8 cellular contexts compared by ENCODE assay signal in the genomic region with DNA sequence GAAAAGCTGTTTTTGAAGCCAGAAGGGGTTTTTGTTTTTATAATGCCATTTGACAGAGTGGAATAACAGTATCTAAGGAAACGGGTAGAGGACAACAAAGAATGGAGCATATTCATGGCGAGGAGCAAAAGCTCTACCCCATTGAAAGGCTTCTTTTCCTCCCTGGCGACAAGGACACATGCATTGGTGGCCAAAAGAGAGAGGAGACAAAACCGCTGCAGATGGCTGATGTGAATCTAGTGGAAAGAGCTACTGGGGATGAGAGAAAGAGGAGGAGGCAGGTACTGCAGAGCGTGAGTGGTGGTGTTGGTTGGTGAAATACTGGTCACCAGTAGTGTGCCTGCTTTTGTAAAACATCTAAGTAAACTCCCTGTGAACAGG. TPM values are rescaled to one million over a fixed set of nuclear protein-coding genes. Genes with fewer than 3 reads are reported as not detected.
DNase-seq lines count a peak whose midpoint lies in the region; ATAC-seq and TF ChIP-seq lines count a peak whose summit lies in the region.

No MANE protein-coding gene starts in this region.

- ATAC-seq in GM18511 (IDR thresholded peaks at IDR 0.05; ENCODE audit: unreplicated experiment) (peak; percentile 28), GM19397 (IDR thresholded peaks at IDR 0.05; ENCODE audit: unreplicated experiment) (no peak)

- H3K4me1 Mint-ChIP-seq in activated CD4-positive, alpha-beta memory T cell treated with anti-CD3 and anti-CD28 coated beads, Interleukin-2, amount 10 ng/mL, durations not matched to agents 7 days and 5 days, result peaks cover 12% of the 10 kb centered on the region
- peaks cover 9% of the 10 kb centered on the region for H3K4me1 Mint-ChIP-seq in glutamatergic neuron (ENCODE audit: low read depth, unreplicated experiment)

- no peaks in the 10 kb centered on the region for H3K9me3 ChIP-seq in ovary

- POLR2A ChIA-PET in activated CD4-positive, alpha-beta memory T cell treated with anti-CD3 and anti-CD28 coated beads, Interleukin-2, amount 10 ng/mL, durations not matched to agents 7 days and 5 days (lab: Charles Lee), result interaction anchor here (1.7 to 1.9 kb wide), 2 partner anchors 31 to 122 kb away, joined by 5 to 7 read pairs; a partner anchor contains a TSS

- no peaks in the 10 kb centered on the region for H3K36me3 ChIP-seq in ovary

- WGBS in ovary, 3 donors, result 8 to 16% (median 14%) methylated on average over 5 of the region's 5 CpGs

- peaks cover 4% of the 10 kb centered on the region for H3K4me1 ChIP-seq in ovary (ENCODE audit: insufficient read depth)

- TF ChIP-seq EP300 in ovary (IDR thresholded peaks at IDR 0.05), result no peak

- TF ChIP-seq CTCF in AG09309 (IDR thresholded peaks at IDR 0.05; ENCODE audit: control insufficient read depth, insufficient read depth, low read depth, low read length, missing control alignments), result no peak
- no peak for TF ChIP-seq CTCF in glutamatergic neuron (IDR thresholded peaks at IDR 0.05; ENCODE audit: partially characterized antibody, unreplicated experiment)
- no peak for TF ChIP-seq CTCF in ovary (IDR thresholded peaks at IDR 0.05)

- peaks cover 5% of the 10 kb centered on the region for H3K36me3 Mint-ChIP-seq in activated CD4-positive, alpha-beta memory T cell treated with anti-CD3 and anti-CD28 coated beads, Interleukin-2, amount 10 ng/mL, durations not matched to agents 7 days and 5 days (ENCODE audit: low read depth)
- no peaks in the 10 kb centered on the region for H3K36me3 Mint-ChIP-seq in glutamatergic neuron (ENCODE audit: unreplicated experiment)

- TF ChIP-seq POLR2A in ovary (IDR thresholded peaks at IDR 0.05), result no peak

- CTCF ChIA-PET in activated CD4-positive, alpha-beta memory T cell treated with anti-CD3 and anti-CD28 coated beads, Interleukin-2, amount 10 ng/mL, durations not matched to agents 7 days and 5 days (lab: Charles Lee), result interaction anchor here (1.0 to 2.0 kb wide), 4 partner anchors 14 to 257 kb away, joined by 3 to 7 read pairs (median 4); no protein-coding TSS in a partner anchor

- peak overlapping the region; percentile 87 for H3K4me3 Mint-ChIP-seq in activated CD4-positive, alpha-beta memory T cell treated with anti-CD3 and anti-CD28 coated beads, Interleukin-2, amount 10 ng/mL, durations not matched to agents 7 days and 5 days
- peak overlapping the region; percentile 99 for H3K4me3 Mint-ChIP-seq in glutamatergic neuron (ENCODE audit: unreplicated experiment)

- H3K27ac ChIP-seq in ovary, result no peak overlapping the region

- no peaks in the 10 kb centered on the region for H3K27me3 Mint-ChIP-seq in activated CD4-positive, alpha-beta memory T cell treated with anti-CD3 and anti-CD28 coated beads, Interleukin-2, amount 10 ng/mL, durations not matched to agents 7 days and 5 days
- H3K27me3 Mint-ChIP-seq in glutamatergic neuron (ENCODE audit: unreplicated experiment), result peaks cover 6% of the 10 kb centered on the region

- H3K4me3 ChIP-seq in AG09309 (ENCODE audit: control insufficient read depth, low read depth, low read length), result peak overlapping the region; percentile 79
- peak overlapping the region; percentile 57 for H3K4me3 ChIP-seq in ovary

- H3K27me3 ChIP-seq in ovary, result no peaks in the 10 kb centered on the region

- no peak for DNase-seq in AG09309 (ENCODE audit: low read depth)
- DNase-seq in HK-2 (ENCODE audit: unreplicated experiment), result peak; percentile 2
- no peak for DNase-seq in activated CD4-positive, alpha-beta memory T cell treated with anti-CD3 and anti-CD28 coated beads, Interleukin-2, amount 10 ng/mL, durations not matched to agents 7 days and 5 days
- peak; percentile 22 for DNase-seq in glutamatergic neuron
- DNase-seq in ovary, result no peak
- DNase-seq in activated effector memory CD4-positive, alpha-beta T cell treated with anti-CD3 and anti-CD28 coated beads, Interleukin-2, amount 50 U/mL, for 16 hours, result no peak

- no peaks in the 10 kb centered on the region for H3K9me3 Mint-ChIP-seq in activated CD4-positive, alpha-beta memory T cell treated with anti-CD3 and anti-CD28 coated beads, Interleukin-2, amount 10 ng/mL, durations not matched to agents 7 days and 5 days
- peaks cover 2% of the 10 kb centered on the region for H3K9me3 Mint-ChIP-seq in glutamatergic neuron (ENCODE audit: unreplicated experiment)

- peak overlapping the region; percentile 58 for H3K27ac Mint-ChIP-seq in activated CD4-positive, alpha-beta memory T cell treated with anti-CD3 and anti-CD28 coated beads, Interleukin-2, amount 10 ng/mL, durations not matched to agents 7 days and 5 days
- H3K27ac Mint-ChIP-seq in glutamatergic neuron (ENCODE audit: unreplicated experiment), result peak overlapping the region; percentile 99

- intact Hi-C loops in ovary (cut with DNase I), result no loop called here

RNA-seq across cellular contexts. Expression of a gene that starts 0.5 kb away (rescaled TPM):
- total RNA-seq in activated CD4-positive, alpha-beta memory T cell treated with anti-CD3 and anti-CD28 coated beads, Interleukin-2, amount 10 ng/mL, durations not matched to agents 7 days and 5 days, result 10 to 100 TPM; 21.7 to 21.9 TPM
- total RNA-seq in glutamatergic neuron (ENCODE audit: unreplicated experiment) (136 TPM), ovary (10 to 100 TPM; 32.8 to 44.6 (median 35.4) TPM)
- polyA plus RNA-seq in ovary, result 1 to 10 TPM; 5.1 to 9.6 TPM

Comparison
In these comparisons a context has a peak if more than half of its experiments do, and no peak if none do; other contexts are left out.
1. DNase-seq: peak in HK-2 (single experiment) and glutamatergic neuron (single experiment); none in AG09309 (single experiment), activated CD4-positive, alpha-beta memory T cell treated with anti-CD3 and anti-CD28 coated beads, Interleukin-2, amount 10 ng/mL, durations not matched to agents 7 days and 5 days (single experiment), ovary (0 of 5) and activated effector memory CD4-positive, alpha-beta T cell treated with anti-CD3 and anti-CD28 coated beads, Interleukin-2, amount 50 U/mL, for 16 hours (single experiment).